ENCODE assay signal across 8 cellular contexts in genomic region chr12:49707812-49708147, GRCh38. TPM values are rescaled to one million over a fixed set of nuclear protein-coding genes. Genes with fewer than 3 reads are reported as not detected.
DNase-seq lines count a peak whose midpoint lies in the region; ATAC-seq, FAIRE-seq and TF ChIP-seq lines count a peak whose summit lies in the region.

No MANE protein-coding gene starts in this region.

- no peaks in the 10 kb centered on the region for H3K9me3 Mint-ChIP-seq in activated CD8-positive, alpha-beta T cell treated with anti-CD3 and anti-CD28 coated beads for 36 hours
- no peaks in the 10 kb centered on the region for H3K9me3 Mint-ChIP-seq in immature natural killer cell

- DNase-seq in A549 (ENCODE audit: low read depth in 1 of 2, low spot score in 1 of 2) (no peak), immature natural killer cell (no peak), ureter (ENCODE audit: low spot score) (no peak), COLO829 (ENCODE audit: low spot score) (no peak), left lobe of liver (ENCODE audit: low spot score) (no peak)
- DNase-seq in activated CD8-positive, alpha-beta T cell treated with anti-CD3 and anti-CD28 coated beads for 36 hours, result no peak

- H3K27me3 Mint-ChIP-seq in activated CD8-positive, alpha-beta T cell treated with anti-CD3 and anti-CD28 coated beads for 36 hours, result peaks cover 14% of the 10 kb centered on the region
- H3K27me3 Mint-ChIP-seq in immature natural killer cell (ENCODE audit: low read depth in 3 of 3), result peaks cover 0 to 16% (median 16%) of the 10 kb centered on the region in 3 donors

- peak overlapping the region; percentile 79; the same call in 2 of the 3 replicates for H3K4me2 ChIP-seq in A549

- FAIRE-seq in A549 (lab: Jason Lieb, UNC), result no peak

- H3K27ac ChIP-seq in A549, result no peak overlapping the region

- 0 out of 3 replicates have a peak, but pooled peaks cover 3% of the 10 kb centered on the region for H3K4me1 ChIP-seq in A549

- ATAC-seq in A549, result peak; percentile 5 to 11; a peak in 3 of 6 replicates
- ATAC-seq in GM18870 (IDR thresholded peaks at IDR 0.05; ENCODE audit: unreplicated experiment), result peak; percentile 4
- no peak for ATAC-seq in activated CD8-positive, alpha-beta T cell treated with anti-CD3 and anti-CD28 coated beads for 36 hours
- no peak for ATAC-seq in HG03196 (IDR thresholded peaks at IDR 0.05; ENCODE audit: unreplicated experiment)
- ATAC-seq in left lobe of liver, result no peak

- intact Hi-C loops in activated CD8-positive, alpha-beta T cell treated with anti-CD3 and anti-CD28 coated beads for 36 hours (cut with micrococcal nuclease), result loop anchor here (2.0 kb wide), 1 partner anchor 63 kb away; no protein-coding TSS in a partner anchor

- WGBS in A549 (ENCODE audit: missing lambda C conversion rate), result 43% methylated on average over 11 of the region's 11 CpGs

- TF ChIP-seq CTCF in A549 (IDR thresholded peaks at IDR 0.05), result 0 out of 3 replicates have a peak, but pooled peaks have one; percentile 8
- TF ChIP-seq CTCF in activated CD8-positive, alpha-beta T cell treated with anti-CD3 and anti-CD28 coated beads for 36 hours (IDR thresholded peaks at IDR 0.05), result peak; percentile 63

- no peak overlapping the region for H3K4me3 ChIP-seq in A549

- H3K36me3 Mint-ChIP-seq in activated CD8-positive, alpha-beta T cell treated with anti-CD3 and anti-CD28 coated beads for 36 hours (ENCODE audit: low read depth), result peaks cover 4% of the 10 kb centered on the region
- H3K36me3 Mint-ChIP-seq in immature natural killer cell, result no peaks in the 10 kb centered on the region

- no peak for TF ChIP-seq RAD21 in A549 (conservative IDR thresholded peaks at IDR 0.05 in 1 of 2, IDR thresholded peaks at IDR 0.05 in 1 of 2)

- POLR2A ChIA-PET in A549 (lab: Yijun Ruan, JAX), result no interaction called here
- POLR2A ChIA-PET in activated CD8-positive, alpha-beta T cell treated with anti-CD3 and anti-CD28 coated beads for 36 hours (lab: Charles Lee), result interaction anchor here (0.7 to 2.0 kb wide), 5 partner anchors 9 to 72 kb away, joined by 3 to 5 read pairs (median 3); no protein-coding TSS in a partner anchor

- peaks cover 7% of the 10 kb centered on the region; the same call in 1 of the 3 replicates for H3K9me3 ChIP-seq in A549

- CTCF ChIA-PET in A549 (lab: Yijun Ruan, JAX), result interaction anchor here (0.6 to 18.6 kb wide), 24 partner anchors 8 to 121 kb away, joined by 3 to 260 read pairs (median 4); partner anchors contain the start of genes NCKAP5L and TMBIM6
- CTCF ChIA-PET in activated CD8-positive, alpha-beta T cell treated with anti-CD3 and anti-CD28 coated beads for 36 hours (lab: Charles Lee), result interaction anchor here (0.7 to 19.2 kb wide), 16 partner anchors 8 to 137 kb away, joined by 3 to 556 read pairs (median 4); partner anchors contain the start of gene TMBIM6

- H3K27ac Mint-ChIP-seq in activated CD8-positive, alpha-beta T cell treated with anti-CD3 and anti-CD28 coated beads for 36 hours, result peak overlapping the region; percentile 86
- H3K27ac Mint-ChIP-seq in immature natural killer cell, result peak overlapping the region; percentile 31 to 94 (median 80)

- H3K4me1 Mint-ChIP-seq in activated CD8-positive, alpha-beta T cell treated with anti-CD3 and anti-CD28 coated beads for 36 hours (ENCODE audit: low read depth), result peaks cover 38% of the 10 kb centered on the region
- peaks cover 42 to 43% of the 10 kb centered on the region in 2 donors for H3K4me1 Mint-ChIP-seq in immature natural killer cell

- H3K4me3 Mint-ChIP-seq in activated CD8-positive, alpha-beta T cell treated with anti-CD3 and anti-CD28 coated beads for 36 hours, result peak overlapping the region; percentile 86
- H3K4me3 Mint-ChIP-seq in immature natural killer cell, result peak overlapping the region; percentile 5 to 91 (median 72)

- TF ChIP-seq EP300 in A549 (IDR thresholded peaks at IDR 0.05), result no peak

- TF ChIP-seq POLR2A in A549 (IDR thresholded peaks at IDR 0.05; ENCODE audit: low read length), result no peak

TF ChIP-seq in A549, 52 proteins besides CTCF, POLR2A, EP300 and RAD21:
- TF ChIP-seq PBX3 (IDR thresholded peaks at IDR 0.05) (no peak), ATOH8 (CRISPR knock-in tag; IDR thresholded peaks at IDR 0.05; ENCODE audit: low read depth) (no peak), PHF8 (IDR thresholded peaks at IDR 0.05; ENCODE audit: borderline replicate concordance, low read depth) (no peak), FOXS1 (CRISPR knock-in tag; IDR thresholded peaks at IDR 0.05) (no peak), CBX8 (IDR thresholded peaks at IDR 0.05) (no peak), KDM1A (IDR thresholded peaks at IDR 0.05; ENCODE audit: low read depth) (no peak)

RNA-seq across cellular contexts. Expression of gene FMNL3, which starts 0.6 kb away (rescaled TPM):
- polyA plus RNA-seq in A549 (2011; rRNA removed) (1.7 TPM in 2 replicates), A549 (2017; fragmentation: RNase III; extraction: RNeasy Plus Mini Kit Qiagen cat#74134 plus additional on column Dnase treatment) (1.5 to 1.7 TPM (median 1.7 TPM) in 3 replicates), immature natural killer cell (10 to 100 TPM; 11.0 to 22.7 (median 12.6) TPM)
- polyA plus RNA-seq in A549 (2012; cell fraction: cytosol; rRNA removed), result 1.3 and 1.9 TPM in 2 replicates
- 2.6 and 3.3 TPM in 2 replicates for polyA plus RNA-seq in A549 (2012; cell fraction: nucleus; rRNA removed)
- polyA minus RNA-seq in A549 (2011; rRNA and poly(A)+ RNA removed), result 5.5 and 5.9 TPM in 2 replicates
- 10 to 100 TPM; 22.8 to 23.5 TPM for total RNA-seq in activated CD8-positive, alpha-beta T cell treated with anti-CD3 and anti-CD28 coated beads for 36 hours
- total RNA-seq in ureter (12.6 TPM), left lobe of liver (3.1 TPM)

RNA-seq across cellular contexts. Expression of gene TMBIM6, which starts 33.6 kb away (rescaled TPM):
- polyA plus RNA-seq in A549 (2011; rRNA removed) (1,088 and 1,255 TPM in 2 replicates), A549 (2017; fragmentation: RNase III; extraction: RNeasy Plus Mini Kit Qiagen cat#74134 plus additional on column Dnase treatment) (302 to 341 TPM (median 331 TPM) in 3 replicates), immature natural killer cell (1,000 to 10,000 TPM in 2 of 3 donors, 100 to 1,000 TPM in 1; 982 to 1,961 (median 1,202) TPM)
- 277 and 358 TPM in 2 replicates for polyA plus RNA-seq in A549 (2012; cell fraction: cytosol; rRNA removed)
- polyA plus RNA-seq in A549 (2012; cell fraction: nucleus; rRNA removed), result 227 and 596 TPM in 2 replicates
- 371 and 381 TPM in 2 replicates for polyA minus RNA-seq in A549 (2011; rRNA and poly(A)+ RNA removed)
- 100 to 1,000 TPM; 437 to 443 TPM for total RNA-seq in activated CD8-positive, alpha-beta T cell treated with anti-CD3 and anti-CD28 coated beads for 36 hours
- total RNA-seq in ureter (603 TPM), left lobe of liver (1,081 TPM)

Comparison
In these comparisons a context has a peak if more than half of its experiments do, and no peak if none do; other contexts are left out.
1. ATAC-seq: peak in A549 (2 of 2) and GM18870 (single experiment); none in activated CD8-positive, alpha-beta T cell treated with anti-CD3 and anti-CD28 coated beads for 36 hours (single experiment), HG03196 (single experiment) and left lobe of liver (single experiment).